22 cellular contexts compared by ENCODE assay signal in genomic region chr12:60174914-60175313, GRCh38.
"Had no signal": no experiment of that assay in that cellular context is flagged by ENCODE, and none has a peak within 500 bp of the region (broad histone marks: within the 10 kb centered on the region; RNA-seq: fewer than 3 reads in every experiment).

No MANE protein-coding gene starts in this region.

- H3K4me1 ChIP-seq: breast epithelium, left lung, suprapubic skin, transverse colon, uterus had no signal

- H3K27me3 ChIP-seq: breast epithelium, left lung, suprapubic skin, transverse colon, uterus had no signal

- H3K4me3 Mint-ChIP-seq: activated B cell treated with CpG ODN at 0.5 μM for 24 hours; activated CD8-positive, alpha-beta T cell treated with anti-CD3 and anti-CD28 coated beads for 36 hours; activated naive CD4-positive, alpha-beta T cell treated with anti-CD3 and anti-CD28 coated beads for 36 hours; activated naive CD8-positive, alpha-beta T cell treated with anti-CD3 and anti-CD28 coated beads, Interleukin-2, amount 50 U/mL, for 24 hours; activated T-helper 17 cell treated with anti-CD3 and anti-CD28 coated beads, Interleukin-2, amount 50 U/mL, for 72 hours; stimulated activated naive CD8-positive, alpha-beta T cell treated with anti-CD3 and anti-CD28 coated beads, Interleukin-15, Interleukin-2, amounts not matched to agents 100 ng/mL and 50 ng/mL, for 24 hours; T-cell had no signal

- H3K27ac ChIP-seq: breast epithelium, left lung, suprapubic skin, transverse colon, uterus had no signal

- H3K27ac Mint-ChIP-seq: activated B cell treated with CpG ODN at 0.5 μM for 24 hours; activated CD8-positive, alpha-beta T cell treated with anti-CD3 and anti-CD28 coated beads for 36 hours; activated naive CD4-positive, alpha-beta T cell treated with anti-CD3 and anti-CD28 coated beads for 36 hours; activated naive CD8-positive, alpha-beta T cell treated with anti-CD3 and anti-CD28 coated beads, Interleukin-2, amount 50 U/mL, for 24 hours; activated T-helper 17 cell treated with anti-CD3 and anti-CD28 coated beads, Interleukin-2, amount 50 U/mL, for 72 hours; stimulated activated naive CD8-positive, alpha-beta T cell treated with anti-CD3 and anti-CD28 coated beads, Interleukin-15, Interleukin-2, amounts not matched to agents 100 ng/mL and 50 ng/mL, for 24 hours; T-cell had no signal

- H3K4me1 Mint-ChIP-seq: activated B cell treated with CpG ODN at 0.5 μM for 24 hours; activated naive CD8-positive, alpha-beta T cell treated with anti-CD3 and anti-CD28 coated beads, Interleukin-2, amount 50 U/mL, for 24 hours; activated T-helper 17 cell treated with anti-CD3 and anti-CD28 coated beads, Interleukin-2, amount 50 U/mL, for 72 hours; T-cell had no signal

- DNase-seq: activated B cell treated with CpG ODN at 0.5 μM for 24 hours; activated CD4-positive, alpha-beta T cell treated with anti-CD3 and anti-CD28 coated beads for 4 hours; activated CD8-positive, alpha-beta T cell treated with anti-CD3 and anti-CD28 coated beads for 36 hours; activated naive CD4-positive, alpha-beta T cell treated with anti-CD3 and anti-CD28 coated beads for 36 hours; activated naive CD8-positive, alpha-beta T cell treated with anti-CD3 and anti-CD28 coated beads, Interleukin-2, amount 50 U/mL, for 24 hours; activated T-cell treated with anti-CD3 and anti-CD28 coated beads, Interleukin-2, amount 50 U/mL, for 1 hour; aorta; cerebellar nuclear complex; effector CD4-positive, alpha-beta T cell; foreskin melanocyte; left lung; midbrain; occipital lobe; retina; stimulated activated CD4-positive, alpha-beta T cell treated with anti-CD3 and anti-CD28 coated beads, Interleukin-2, amount 100 ng/mL, for 24 hours; T-cell; transverse colon; uterus had no signal

- H3K9me3 ChIP-seq: breast epithelium, left lung, suprapubic skin, transverse colon, uterus had no signal

- H3K9me3 Mint-ChIP-seq: activated B cell treated with CpG ODN at 0.5 μM for 24 hours; activated CD8-positive, alpha-beta T cell treated with anti-CD3 and anti-CD28 coated beads for 36 hours; activated naive CD4-positive, alpha-beta T cell treated with anti-CD3 and anti-CD28 coated beads for 36 hours; activated T-helper 17 cell treated with anti-CD3 and anti-CD28 coated beads, Interleukin-2, amount 50 U/mL, for 72 hours; stimulated activated naive CD8-positive, alpha-beta T cell treated with anti-CD3 and anti-CD28 coated beads, Interleukin-15, Interleukin-2, amounts not matched to agents 100 ng/mL and 50 ng/mL, for 24 hours had no signal

- H3K36me3 ChIP-seq: breast epithelium, left lung, suprapubic skin, transverse colon, uterus had no signal

- H3K4me3 ChIP-seq: breast epithelium, left lung, suprapubic skin, transverse colon, uterus had no signal

- H3K27me3 Mint-ChIP-seq: activated B cell treated with CpG ODN at 0.5 μM for 24 hours; activated CD8-positive, alpha-beta T cell treated with anti-CD3 and anti-CD28 coated beads for 36 hours; activated naive CD8-positive, alpha-beta T cell treated with anti-CD3 and anti-CD28 coated beads, Interleukin-2, amount 50 U/mL, for 24 hours; activated T-helper 17 cell treated with anti-CD3 and anti-CD28 coated beads, Interleukin-2, amount 50 U/mL, for 72 hours; stimulated activated naive CD8-positive, alpha-beta T cell treated with anti-CD3 and anti-CD28 coated beads, Interleukin-15, Interleukin-2, amounts not matched to agents 100 ng/mL and 50 ng/mL, for 24 hours; T-cell had no signal

- H3K36me3 Mint-ChIP-seq: T-cell had no signal

- ATAC-seq: activated CD8-positive, alpha-beta T cell treated with anti-CD3 and anti-CD28 coated beads for 36 hours; activated naive CD8-positive, alpha-beta T cell treated with anti-CD3 and anti-CD28 coated beads, Interleukin-2, amount 50 U/mL, for 24 hours; activated T-helper 17 cell treated with anti-CD3 and anti-CD28 coated beads, Interleukin-2, amount 50 U/mL, for 72 hours; left lung; T-cell had no signal
